In genomic region chr3:171110715-171111114, GRCh38 we compare ENCODE assay signal across 29 cellular contexts.
"Had no signal": no experiment of that assay in that cellular context is flagged by ENCODE, and none has a peak within 500 bp of the region (broad histone marks: within the 10 kb centered on the region; RNA-seq: fewer than 3 reads in every experiment).

No MANE protein-coding gene starts in this region.

- ATAC-seq: activated CD4-positive, alpha-beta T cell treated with anti-CD3 and anti-CD28 coated beads for 36 hours; activated CD8-positive, alpha-beta memory T cell treated with anti-CD3 and anti-CD28 coated beads, Interleukin-2, amount 10 ng/mL, durations not matched to agents 7 days and 5 days; activated CD8-positive, alpha-beta T cell treated with anti-CD3 and anti-CD28 coated beads, Interleukin-2, amount 10 ng/mL, durations not matched to agents 7 days and 5 days; activated naive CD8-positive, alpha-beta T cell treated with anti-CD3 and anti-CD28 coated beads, Interleukin-2, amount 50 U/mL, for 24 hours had no signal

- H3K4me1 ChIP-seq: ascending aorta had no signal

- H3K4me3 ChIP-seq: ascending aorta, cardiac muscle cell had no signal

- H3K9me3 ChIP-seq: ascending aorta had no signal

- H3K27me3 ChIP-seq: ascending aorta, cardiac muscle cell had no signal

- DNase-seq: activated B cell treated with CpG ODN at 0.5 μM for 24 hours; activated CD4-positive, alpha-beta memory T cell treated with anti-CD3 and anti-CD28 coated beads, Interleukin-2, amount 10 ng/mL, durations not matched to agents 7 days and 5 days; activated CD4-positive, alpha-beta T cell treated with anti-CD3 and anti-CD28 coated beads for 36 hours; activated CD4-positive, alpha-beta T cell treated with anti-CD3 and anti-CD28 coated beads for 48 hours; activated CD4-positive, alpha-beta T cell treated with anti-CD3 and anti-CD28 coated beads, Interleukin-2, amount 10 ng/mL, durations not matched to agents 7 days and 5 days; activated CD4-positive, alpha-beta T cell treated with anti-CD3 and anti-CD28 coated beads, Interleukin-2, amount 50 U/mL, for 48 hours; activated CD4-positive, CD25-positive, alpha-beta regulatory T cell treated with anti-CD3 and anti-CD28 coated beads, Interleukin-2, amount 50 U/mL, for 72 hours; activated CD8-positive, alpha-beta memory T cell treated with anti-CD3 and anti-CD28 coated beads for 24 hours; activated CD8-positive, alpha-beta memory T cell treated with anti-CD3 and anti-CD28 coated beads, Interleukin-2, amount 10 ng/mL, durations not matched to agents 7 days and 5 days; activated CD8-positive, alpha-beta memory T cell treated with anti-CD3 and anti-CD28 coated beads, Interleukin-2, amount 50 U/mL, for 48 hours; activated CD8-positive, alpha-beta T cell treated with anti-CD3 and anti-CD28 coated beads, Interleukin-2, amount 10 ng/mL, durations not matched to agents 7 days and 5 days; activated effector memory CD4-positive, alpha-beta T cell treated with Interleukin-2 at 50 U/mL for 16 hours; activated gamma-delta T cell; activated naive CD4-positive, alpha-beta T cell treated with anti-CD3 and anti-CD28 coated beads, Interleukin-2, amount 10 ng/mL, durations not matched to agents 7 days and 5 days; activated naive CD4-positive, alpha-beta T cell treated with Interleukin-2 at 50 U/mL for 16 hours; activated naive CD8-positive, alpha-beta T cell treated with anti-CD3 and anti-CD28 coated beads, Interleukin-2, amount 10 ng/mL, durations not matched to agents 7 days and 5 days; activated naive CD8-positive, alpha-beta T cell treated with anti-CD3 and anti-CD28 coated beads, Interleukin-2, amount 50 U/mL, for 24 hours; activated T-cell treated with anti-CD3 and anti-CD28 coated beads, Interleukin-2, amount 50 U/mL, for 24 hours; activated T-cell treated with anti-CD3 and anti-CD28 coated beads, Interleukin-2, amount 50 U/mL, for 48 hours; amygdala; anterior cingulate cortex; caudate nucleus; cerebellar nuclear complex; T-helper 1 cell; T-helper 2 cell; T-helper 9 cell had no signal

- H3K27ac ChIP-seq: ascending aorta, cardiac muscle cell, VCaP had no signal
